ENCODE assay signal across 17 cellular contexts in genomic region chr18:74929110-74929509, GRCh38.
DNase-seq lines count a peak whose midpoint lies in the region; ATAC-seq, FAIRE-seq and TF ChIP-seq lines count a peak whose summit lies in the region.
"Had no signal": no experiment of that assay in that cellular context is flagged by ENCODE, and none has a peak within 500 bp of the region (broad histone marks: within the 10 kb centered on the region; RNA-seq: fewer than 3 reads in every experiment).

No MANE protein-coding gene starts in this region.

- no peaks in the 10 kb centered on the region for H3K9me3 Mint-ChIP-seq in activated CD4-positive, alpha-beta memory T cell treated with anti-CD3 and anti-CD28 coated beads, Interleukin-2, amount 10 ng/mL, durations not matched to agents 7 days and 5 days

- no peak overlapping the region for H3K4me3 ChIP-seq in HUES6 (ENCODE audit: low read depth, low read length)
- no peak overlapping the region for H3K4me3 ChIP-seq in endothelial cell of umbilical vein (replicated peaks in 1 of 3; ENCODE audit: insufficient read depth in 1 of 3, low read depth in 1 of 3, low read length in 3 of 3)
- no peak overlapping the region for H3K4me3 ChIP-seq in parathyroid adenoma (ENCODE audit: low read depth, low read length)

- no peaks in the 10 kb centered on the region for H4K20me1 ChIP-seq in endothelial cell of umbilical vein (replicated peaks; ENCODE audit: control insufficient read depth, extremely low read depth, insufficient read depth, low read length)

- TF ChIP-seq CTCF in D721Med (IDR thresholded peaks at IDR 0.05; ENCODE audit: insufficient read depth, missing control alignments) (no peak), endothelial cell of umbilical vein (IDR thresholded peaks at IDR 0.05; ENCODE audit: extremely low read depth in 1 of 2, insufficient read depth in 1 of 2, low read depth in 1 of 2, low read length in 2 of 2) (no peak), parathyroid adenoma (IDR thresholded peaks at IDR 0.05) (no peak)

- H3K27me3 ChIP-seq in HUES6 (ENCODE audit: control insufficient read depth, insufficient read depth, low read length), result no peaks in the 10 kb centered on the region
- no peaks in the 10 kb centered on the region for H3K27me3 ChIP-seq in endothelial cell of umbilical vein (ENCODE audit: control insufficient read depth in 2 of 2, insufficient read depth in 2 of 2, low read length in 2 of 2)
- H3K27me3 ChIP-seq in parathyroid adenoma (ENCODE audit: control insufficient read depth, insufficient read depth, low read length), result no peaks in the 10 kb centered on the region

- H3K27ac ChIP-seq in HUES6 (ENCODE audit: low read depth, low read length) (peak overlapping the region; percentile 8; the same call in 1 of the 2 replicates), endothelial cell of umbilical vein (ENCODE audit: insufficient read depth, low read depth, low read length) (no peak overlapping the region), parathyroid adenoma (peak overlapping the region; percentile 15)

- BruUV-seq in endothelial cell of umbilical vein (replicated peaks; lab: Mats Ljungman, UMichigan), result no TSS peak

- no peaks in the 10 kb centered on the region for H3K9me3 ChIP-seq in HUES6 (ENCODE audit: control insufficient read depth, insufficient read depth, low read depth, low read length)
- H3K9me3 ChIP-seq in endothelial cell of umbilical vein (replicated peaks; ENCODE audit: control insufficient read depth, insufficient read depth, low read length), result no peaks in the 10 kb centered on the region
- no peaks in the 10 kb centered on the region for H3K9me3 ChIP-seq in parathyroid adenoma (ENCODE audit: control insufficient read depth, low read length)
- H3K9me3 ChIP-seq: Caco-2 had no signal

- ATAC-seq in GM18870 (IDR thresholded peaks at IDR 0.05; ENCODE audit: unreplicated experiment), result no peak

- no peak overlapping the region for H3K27ac Mint-ChIP-seq in activated CD4-positive, alpha-beta memory T cell treated with anti-CD3 and anti-CD28 coated beads, Interleukin-2, amount 10 ng/mL, durations not matched to agents 7 days and 5 days

- intact Hi-C loops in endothelial cell of umbilical vein (cut with micrococcal nuclease), result no loop called here

- H3K4me3 Mint-ChIP-seq in activated CD4-positive, alpha-beta memory T cell treated with anti-CD3 and anti-CD28 coated beads, Interleukin-2, amount 10 ng/mL, durations not matched to agents 7 days and 5 days, result no peak overlapping the region

- H3K4me2 ChIP-seq in endothelial cell of umbilical vein (ENCODE audit: insufficient read depth, low read length) (no peak overlapping the region), parathyroid adenoma (ENCODE audit: low read length) (peak overlapping the region; percentile 35)

- no peak overlapping the region for H3K9ac ChIP-seq in HUES6 (ENCODE audit: low read length)
- H3K9ac ChIP-seq in endothelial cell of umbilical vein (replicated peaks; ENCODE audit: extremely low read depth, insufficient read depth, low read length), result no peak overlapping the region
- no peak overlapping the region for H3K9ac ChIP-seq in parathyroid adenoma

- H3K9me1 ChIP-seq in endothelial cell of umbilical vein (replicated peaks; ENCODE audit: control insufficient read depth, extremely low read depth, insufficient read depth, low read length), result no peaks in the 10 kb centered on the region

- CTCF ChIA-PET in endothelial cell of umbilical vein (lab: Charles Lee), result interaction anchor here (1.1 kb wide), 1 partner anchor 112 kb away, joined by 3 read pairs; no protein-coding TSS in a partner anchor
- CTCF ChIA-PET in activated CD4-positive, alpha-beta memory T cell treated with anti-CD3 and anti-CD28 coated beads, Interleukin-2, amount 10 ng/mL, durations not matched to agents 7 days and 5 days (lab: Charles Lee), result no interaction called here

- H2AFZ ChIP-seq in endothelial cell of umbilical vein (ENCODE audit: low read depth, low read length) (no peak overlapping the region), parathyroid adenoma (peak overlapping the region; percentile 84)

- H3K79me2 ChIP-seq in endothelial cell of umbilical vein (ENCODE audit: control insufficient read depth, insufficient read depth, low read length) (no peaks in the 10 kb centered on the region), parathyroid adenoma (no peaks in the 10 kb centered on the region)

- H3K36me3 ChIP-seq in HUES6 (ENCODE audit: control insufficient read depth, insufficient read depth, low read length) (no peaks in the 10 kb centered on the region), endothelial cell of umbilical vein (ENCODE audit: control insufficient read depth in 2 of 2, extremely low read depth in 1 of 2, insufficient read depth in 2 of 2, low read length in 2 of 2) (no peaks in the 10 kb centered on the region), parathyroid adenoma (ENCODE audit: control insufficient read depth, insufficient read depth, low read length) (no peaks in the 10 kb centered on the region)

- H3K4me1 ChIP-seq in HUES6 (ENCODE audit: control insufficient read depth, insufficient read depth, low read length), result peaks cover 20% of the 10 kb centered on the region; the same call in 1 of the 2 replicates
- H3K4me1 ChIP-seq in endothelial cell of umbilical vein (ENCODE audit: control insufficient read depth, extremely low read depth, insufficient read depth, low read length), result no peaks in the 10 kb centered on the region
- peaks cover 11% of the 10 kb centered on the region for H3K4me1 ChIP-seq in parathyroid adenoma
- H3K4me1 ChIP-seq: Caco-2 had no signal

- DNase-seq in D721Med (ENCODE audit: insufficient read length, low spot score), result no peak
- peak; percentile 42 for DNase-seq in endothelial cell of umbilical vein (ENCODE audit: low read depth, low spot score)
- DNase-seq in activated CD4-positive, alpha-beta memory T cell treated with anti-CD3 and anti-CD28 coated beads, Interleukin-2, amount 10 ng/mL, durations not matched to agents 7 days and 5 days, result no peak
- DNase-seq in NCI-H2196 (lab: John Stamatoyannopoulos, UW; ENCODE audit: unreplicated experiment), result no peak
- no peak for DNase-seq in DMS79 (lab: John Stamatoyannopoulos, UW)
- DNase-seq: Caco-2, IMR-90, Karpas-422, MM.1S, NCI-H1092 treated with DMSO at 0.1 percent for 48 hours, NCI-H187, NCI-H446, OCI-M1, SIG-M5 had no signal

- dilution Hi-C loops in endothelial cell of umbilical vein (cut with MboI; ENCODE audit: extremely low pct_ligation_motif_present, low sequenced_read_pairs), result no loop called here

- peak; percentile 29 for FAIRE-seq in D721Med (lab: Jason Lieb, UNC)
- no peak for FAIRE-seq in endothelial cell of umbilical vein (lab: Jason Lieb, UNC)

- H3K4me1 Mint-ChIP-seq in activated CD4-positive, alpha-beta memory T cell treated with anti-CD3 and anti-CD28 coated beads, Interleukin-2, amount 10 ng/mL, durations not matched to agents 7 days and 5 days, result no peaks in the 10 kb centered on the region

- H3K27me3 Mint-ChIP-seq in activated CD4-positive, alpha-beta memory T cell treated with anti-CD3 and anti-CD28 coated beads, Interleukin-2, amount 10 ng/mL, durations not matched to agents 7 days and 5 days, result no peaks in the 10 kb centered on the region

- no peaks in the 10 kb centered on the region for H3K36me3 Mint-ChIP-seq in activated CD4-positive, alpha-beta memory T cell treated with anti-CD3 and anti-CD28 coated beads, Interleukin-2, amount 10 ng/mL, durations not matched to agents 7 days and 5 days (ENCODE audit: low read depth)

- POLR2A ChIA-PET in endothelial cell of umbilical vein (lab: Charles Lee), result no interaction called here
- POLR2A ChIA-PET in activated CD4-positive, alpha-beta memory T cell treated with anti-CD3 and anti-CD28 coated beads, Interleukin-2, amount 10 ng/mL, durations not matched to agents 7 days and 5 days (lab: Charles Lee), result no interaction called here

- TF ChIP-seq POLR2A in endothelial cell of umbilical vein (IDR thresholded peaks at IDR 0.05; ENCODE audit: low read depth, low read length), result no peak

TF ChIP-seq in endothelial cell of umbilical vein, 7 proteins besides CTCF, POLR2A, EP300 and RAD21:
- TF ChIP-seq EZH2 (IDR thresholded peaks at IDR 0.05; ENCODE audit: borderline replicate concordance, low read depth, low read length, severe bottlenecking) (no peak), JUN (IDR thresholded peaks at IDR 0.05; ENCODE audit: borderline replicate concordance, insufficient read depth, insufficient read length, low read depth) (no peak), MAX (IDR thresholded peaks at IDR 0.05; ENCODE audit: insufficient read depth, insufficient read length) (peak; percentile 47), GATA2 (IDR thresholded peaks at IDR 0.05; ENCODE audit: insufficient read depth, insufficient read length, low read depth, low read length) (peak; percentile 60), POLR2AphosphoS5 (IDR thresholded peaks at IDR 0.05; ENCODE audit: insufficient read depth, low read depth, low read length) (no peak), MYC (IDR thresholded peaks at IDR 0.05; ENCODE audit: low read depth, low read length) (no peak), FOS (IDR thresholded peaks at IDR 0.05; ENCODE audit: borderline replicate concordance, insufficient read depth, low read length) (no peak)
